Comparison of ENCODE assay signal across 8 cellular contexts in genomic region chr17:29143894-29144293, GRCh38. TPM values are rescaled to one million over a fixed set of nuclear protein-coding genes. Genes with fewer than 3 reads are reported as not detected.
DNase-seq lines count a peak whose midpoint lies in the region; ATAC-seq and TF ChIP-seq lines count a peak whose summit lies in the region.

No MANE protein-coding gene starts in this region.

- no peak for ATAC-seq in naive B cell (ENCODE audit: low read depth in 2 of 2)
- no peak for ATAC-seq in GM18517 (IDR thresholded peaks at IDR 0.05; ENCODE audit: unreplicated experiment)

- no peaks in the 10 kb centered on the region for H3K27me3 Mint-ChIP-seq in activated naive CD4-positive, alpha-beta T cell treated with anti-CD3 and anti-CD28 coated beads, Interleukin-2, amount 10 ng/mL, durations not matched to agents 7 days and 5 days
- no peaks in the 10 kb centered on the region for H3K27me3 Mint-ChIP-seq in naive B cell

- peak overlapping the region; percentile 11 for H3K4me3 Mint-ChIP-seq in activated naive CD4-positive, alpha-beta T cell treated with anti-CD3 and anti-CD28 coated beads, Interleukin-2, amount 10 ng/mL, durations not matched to agents 7 days and 5 days
- peak overlapping the region in 2 of 8 donors; percentile 63 to 67 for H3K4me3 Mint-ChIP-seq in naive B cell

- H3K4me3 ChIP-seq in astrocyte of the spinal cord (ENCODE audit: low read depth, low read length) = no peak overlapping the region

- CTCF ChIA-PET in activated naive CD4-positive, alpha-beta T cell treated with anti-CD3 and anti-CD28 coated beads, Interleukin-2, amount 10 ng/mL, durations not matched to agents 7 days and 5 days (lab: Charles Lee) = interaction anchor here (0.8 to 14.9 kb wide), 7 partner anchors 11 to 147 kb away, joined by 3 to 482 read pairs (median 5); partner anchors contain the start of gene MYO18A

- no peak for DNase-seq in activated naive CD4-positive, alpha-beta T cell treated with anti-CD3 and anti-CD28 coated beads, Interleukin-2, amount 10 ng/mL, durations not matched to agents 7 days and 5 days
- DNase-seq in activated naive CD4-positive, alpha-beta T cell (lab: John Stamatoyannopoulos, UW) = no peak
- peak; percentile 77 for DNase-seq in NCI-H2171 treated with DMSO at 0.1 percent for 48 hours (lab: John Stamatoyannopoulos, UW)
- no peak for DNase-seq in astrocyte of the spinal cord (ENCODE audit: low read depth, low spot score)
- DNase-seq in naive B cell = no peak
- no peak for DNase-seq in NCI-H128 (lab: John Stamatoyannopoulos, UW; ENCODE audit: unreplicated experiment)
- DNase-seq in activated CD4-positive, CD25-positive, alpha-beta regulatory T cell treated with anti-CD3 and anti-CD28 coated beads, Interleukin-2, amount 50 U/mL, for 72 hours = no peak

- peaks cover 10% of the 10 kb centered on the region for H3K36me3 Mint-ChIP-seq in activated naive CD4-positive, alpha-beta T cell treated with anti-CD3 and anti-CD28 coated beads, Interleukin-2, amount 10 ng/mL, durations not matched to agents 7 days and 5 days
- no peaks in the 10 kb centered on the region for H3K36me3 Mint-ChIP-seq in naive B cell

- TF ChIP-seq CTCF in astrocyte of the spinal cord (IDR thresholded peaks at IDR 0.05; ENCODE audit: low read depth, low read length) = peak; percentile 61

- peaks cover 68% of the 10 kb centered on the region for H3K4me1 Mint-ChIP-seq in activated naive CD4-positive, alpha-beta T cell treated with anti-CD3 and anti-CD28 coated beads, Interleukin-2, amount 10 ng/mL, durations not matched to agents 7 days and 5 days
- peaks cover 58 to 73% (median 70%) of the 10 kb centered on the region in 3 donors for H3K4me1 Mint-ChIP-seq in naive B cell

- in situ Hi-C loops in astrocyte of the spinal cord (cut with HindIII; ENCODE audit: low sequenced_read_pairs) = no loop called here

- H3K27ac Mint-ChIP-seq in activated naive CD4-positive, alpha-beta T cell treated with anti-CD3 and anti-CD28 coated beads, Interleukin-2, amount 10 ng/mL, durations not matched to agents 7 days and 5 days = peak overlapping the region; percentile 38
- H3K27ac Mint-ChIP-seq in naive B cell = peak overlapping the region in 4 of 6 donors; percentile 67 to 93 (median 82)

- no peaks in the 10 kb centered on the region for H3K9me3 Mint-ChIP-seq in activated naive CD4-positive, alpha-beta T cell treated with anti-CD3 and anti-CD28 coated beads, Interleukin-2, amount 10 ng/mL, durations not matched to agents 7 days and 5 days
- H3K9me3 Mint-ChIP-seq in naive B cell = no peaks in the 10 kb centered on the region

RNA-seq across cellular contexts. Expression of gene MYO18A, which starts 36.3 kb away (rescaled TPM):
- polyA plus RNA-seq in naive B cell (ENCODE audit: low read depth in 6 of 6) = 10 to 100 TPM in 5 of 6 donors, 1 to 10 TPM in 1; 5.1 to 51.6 (median 17.0) TPM
